1 cellular context compared by ENCODE assay signal in genomic region chr1:160114085-160114484, GRCh38.
TF ChIP-seq lines count a peak whose summit lies in the region.

No MANE protein-coding gene starts in this region.

TF ChIP-seq in H1, 55 proteins besides CTCF, POLR2A, EP300 and RAD21:
- TF ChIP-seq POLR2AphosphoS5 (IDR thresholded peaks at IDR 0.05; ENCODE audit: low read depth, low read length) (no peak), NANOG (IDR thresholded peaks at IDR 0.05; ENCODE audit: insufficient read depth, low read depth, low read length, poor library complexity, severe bottlenecking) (no peak), SP1 (IDR thresholded peaks at IDR 0.05; ENCODE audit: low read depth, low read length) (no peak), CEBPB (IDR thresholded peaks at IDR 0.05; ENCODE audit: low read depth, low read length) (no peak), ASH2L (IDR thresholded peaks at IDR 0.05; ENCODE audit: low read length) (no peak), RFX5 (IDR thresholded peaks at IDR 0.05; ENCODE audit: borderline replicate concordance, low read depth, low read length) (no peak), CREB1 (IDR thresholded peaks at IDR 0.05) (no peak), GABPA (IDR thresholded peaks at IDR 0.05; ENCODE audit: borderline replicate concordance, insufficient read depth, low read length) (no peak), NRF1 (IDR thresholded peaks at IDR 0.05; ENCODE audit: low read depth, low read length) (no peak), POU5F1 (IDR thresholded peaks at IDR 0.05; ENCODE audit: low read depth, low read length) (no peak), HDAC2 (IDR thresholded peaks at IDR 0.05; ENCODE audit: borderline replicate concordance in 1 of 2, low read depth in 2 of 2, low read length in 2 of 2) (no peak), SP4 (IDR thresholded peaks at IDR 0.05; ENCODE audit: low read length) (no peak), GTF2F1 (IDR thresholded peaks at IDR 0.05; ENCODE audit: borderline replicate concordance, low read depth, low read length) (no peak)
- TF ChIP-seq, protein P1, sequence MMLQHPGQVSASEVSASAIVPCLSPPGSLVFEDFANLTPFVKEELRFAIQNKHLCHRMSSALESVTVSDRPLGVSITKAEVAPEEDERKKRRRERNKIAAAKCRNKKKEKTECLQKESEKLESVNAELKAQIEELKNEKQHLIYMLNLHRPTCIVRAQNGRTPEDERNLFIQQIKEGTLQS (IDR thresholded peaks at IDR 0.05; ENCODE audit: insufficient read depth, low read depth, low read length), result no peak
